1 cellular context compared by ENCODE assay signal in the genomic region with DNA sequence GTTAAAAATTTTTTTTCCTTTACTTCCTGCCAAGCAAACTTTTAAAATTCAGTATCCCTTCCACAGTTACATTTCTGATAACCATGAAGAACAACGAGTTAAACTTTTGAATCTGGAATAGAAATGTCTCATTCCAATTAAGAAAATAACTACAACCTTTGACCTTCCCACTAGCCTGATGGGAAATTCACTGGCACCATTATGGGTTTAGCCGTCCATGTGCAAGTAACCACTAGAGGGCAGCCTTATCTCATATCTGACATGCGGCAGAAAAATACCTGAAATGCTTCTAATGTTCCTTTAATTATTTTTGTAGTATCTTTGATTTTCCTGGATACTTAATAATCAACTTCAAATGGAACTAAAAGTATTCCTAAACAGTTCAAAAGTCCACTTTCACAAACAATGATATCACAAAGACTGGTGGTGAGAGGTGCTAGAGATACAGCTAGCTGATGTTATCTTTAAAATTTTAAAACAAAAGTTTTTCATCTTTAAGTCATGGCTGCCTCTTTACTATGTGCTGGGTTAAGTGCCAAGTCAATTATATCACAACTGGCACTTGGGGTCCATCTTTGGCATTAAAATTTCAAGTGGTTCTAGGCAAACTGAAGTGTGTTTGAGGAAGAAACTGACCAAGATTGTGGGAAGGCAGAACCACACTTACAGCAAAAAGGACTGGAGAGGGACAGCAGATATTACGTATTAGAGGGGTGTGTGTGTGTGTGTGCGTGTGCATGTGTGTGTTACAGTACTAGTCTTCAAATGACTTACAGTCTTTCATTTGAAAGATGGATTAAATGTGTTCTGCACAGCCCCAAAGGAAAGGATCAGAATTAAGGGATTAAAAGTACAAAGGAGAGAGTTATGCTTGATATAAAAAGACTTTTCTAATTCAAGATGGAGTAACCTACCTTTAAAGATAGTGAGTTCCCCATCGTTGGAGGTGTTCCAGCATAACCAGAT.
A peak's percentile ranks its signal among the peaks of the same experiment; 100 is the strongest.
TF ChIP-seq lines count a peak whose summit lies in the region.

No MANE protein-coding gene starts in this region.

TF ChIP-seq in HEK293, 187 proteins besides CTCF, POLR2A, EP300 and RAD21 (continued from another document):
- TF ChIP-seq, protein P1, sequence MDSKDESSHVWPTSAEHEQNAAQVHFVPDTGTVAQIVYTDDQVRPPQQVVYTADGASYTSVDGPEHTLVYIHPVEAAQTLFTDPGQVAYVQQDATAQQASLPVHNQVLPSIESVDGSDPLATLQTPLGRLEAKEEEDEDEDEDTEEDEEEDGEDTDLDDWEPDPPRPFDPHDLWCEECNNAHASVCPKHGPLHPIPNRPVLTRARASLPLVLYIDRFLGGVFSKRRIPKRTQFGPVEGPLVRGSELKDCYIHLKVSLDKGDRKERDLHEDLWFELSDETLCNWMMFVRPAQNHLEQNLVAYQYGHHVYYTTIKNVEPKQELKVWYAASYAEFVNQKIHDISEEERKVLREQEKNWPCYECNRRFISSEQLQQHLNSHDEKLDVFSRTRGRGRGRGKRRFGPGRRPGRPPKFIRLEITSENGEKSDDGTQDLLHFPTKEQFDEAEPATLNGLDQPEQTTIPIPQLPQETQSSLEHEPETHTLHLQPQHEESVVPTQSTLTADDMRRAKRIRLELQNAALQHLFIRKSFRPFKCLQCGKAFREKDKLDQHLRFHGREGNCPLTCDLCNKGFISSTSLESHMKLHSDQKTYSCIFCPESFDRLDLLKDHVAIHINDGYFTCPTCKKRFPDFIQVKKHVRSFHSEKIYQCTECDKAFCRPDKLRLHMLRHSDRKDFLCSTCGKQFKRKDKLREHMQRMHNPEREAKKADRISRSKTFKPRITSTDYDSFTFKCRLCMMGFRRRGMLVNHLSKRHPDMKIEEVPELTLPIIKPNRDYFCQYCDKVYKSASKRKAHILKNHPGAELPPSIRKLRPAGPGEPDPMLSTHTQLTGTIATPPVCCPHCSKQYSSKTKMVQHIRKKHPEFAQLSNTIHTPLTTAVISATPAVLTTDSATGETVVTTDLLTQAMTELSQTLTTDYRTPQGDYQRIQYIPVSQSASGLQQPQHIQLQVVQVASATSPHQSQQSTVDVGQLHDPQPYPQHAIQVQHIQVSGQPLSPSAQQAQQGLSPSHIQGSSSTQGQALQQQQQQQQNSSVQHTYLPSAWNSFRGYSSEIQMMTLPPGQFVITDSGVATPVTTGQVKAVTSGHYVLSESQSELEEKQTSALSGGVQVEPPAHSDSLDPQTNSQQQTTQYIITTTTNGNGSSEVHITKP (tag by site-specific recombination; IDR thresholded peaks at IDR 0.05) = peak; percentile 85
- TF ChIP-seq ZSCAN30 (tag by site-specific recombination; IDR thresholded peaks at IDR 0.05) = peak; percentile 29; the same call in 1 of the 2 replicates
